In the genomic region with DNA sequence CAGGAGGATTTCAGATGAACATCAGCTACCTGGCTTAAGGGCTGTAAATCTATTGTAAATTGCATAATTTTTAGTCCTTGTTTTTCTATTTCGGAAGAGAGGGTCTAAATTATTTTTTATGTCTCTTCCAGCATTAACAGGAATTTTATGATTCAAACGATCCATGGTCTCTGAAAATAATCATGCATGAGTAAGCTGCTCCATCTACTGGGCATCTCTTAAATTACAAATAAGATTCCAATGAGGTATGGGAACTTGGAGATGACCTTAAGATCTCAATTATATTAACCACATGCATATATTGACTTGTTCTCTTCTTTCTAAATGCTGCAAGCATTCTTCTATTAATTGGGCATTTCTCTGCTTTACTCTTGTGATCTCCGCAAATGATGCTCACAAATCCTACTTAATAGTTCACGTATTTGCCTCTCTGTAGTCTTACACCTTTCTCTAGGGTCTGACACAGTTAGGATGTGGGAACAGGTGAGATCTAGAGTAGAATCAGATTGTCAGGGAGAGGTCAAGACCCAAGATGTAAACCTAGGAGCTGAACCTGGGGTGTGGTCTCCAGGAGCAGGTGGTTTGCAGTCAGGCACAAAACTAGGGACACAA, we compare ENCODE assay signal across 8 cellular contexts.
DNase-seq lines count a peak whose midpoint lies in the region; ATAC-seq and TF ChIP-seq lines count a peak whose summit lies in the region.

No MANE protein-coding gene starts in this region.

- H3K27ac ChIP-seq in KMS-11: no peak overlapping the region
- H3K27ac ChIP-seq in foreskin keratinocyte: no peak overlapping the region

- no peaks in the 10 kb centered on the region for H3K36me3 ChIP-seq in KMS-11 (ENCODE audit: insufficient read depth)

- DNase-seq in AG08396 (ENCODE audit: low spot score) (peak; percentile 25), SHP77 treated with DMSO at 0.1 percent for 48 hours (lab: John Stamatoyannopoulos, UW) (peak; percentile 33), foreskin keratinocyte (peak in 1 of 2 donors; percentile 29), retina (peak; percentile 44)
- no peak for DNase-seq in activated CD4-positive, CD25-positive, alpha-beta regulatory T cell treated with anti-CD3 and anti-CD28 coated beads, Interleukin-2, amount 50 U/mL, for 72 hours
- no peak for DNase-seq in activated CD8-positive, alpha-beta memory T cell treated with anti-CD3 and anti-CD28 coated beads, Interleukin-2, amount 50 U/mL, for 4 hours

- H2AFZ ChIP-seq in KMS-11 (ENCODE audit: low read depth): no peak overlapping the region

- H4K20me1 ChIP-seq in KMS-11 (ENCODE audit: insufficient read depth): no peaks in the 10 kb centered on the region

- peak; percentile 73 for ATAC-seq in GM18502 (IDR thresholded peaks at IDR 0.05; ENCODE audit: poor library complexity, unreplicated experiment)
- ATAC-seq in foreskin keratinocyte: peak; percentile 71

- H3K4me1 ChIP-seq in KMS-11 (ENCODE audit: low read depth, poor library complexity, severe bottlenecking) (no peaks in the 10 kb centered on the region), foreskin keratinocyte (no peaks in the 10 kb centered on the region)

- no peak overlapping the region for H3K4me2 ChIP-seq in KMS-11

- H3K27me3 ChIP-seq in KMS-11 (ENCODE audit: insufficient read depth, low read depth): no peaks in the 10 kb centered on the region
- peaks cover 5% of the 10 kb centered on the region for H3K27me3 ChIP-seq in foreskin keratinocyte

- TF ChIP-seq CTCF in KMS-11 (conservative IDR thresholded peaks at IDR 0.05; ENCODE audit: low read depth, low read length): peak; percentile 76
- peak; percentile 80 for TF ChIP-seq CTCF in foreskin keratinocyte (conservative IDR thresholded peaks at IDR 0.05)

- H3K79me2 ChIP-seq in KMS-11 (ENCODE audit: insufficient read depth, low read depth): no peaks in the 10 kb centered on the region

- no peak overlapping the region for H3K4me3 ChIP-seq in KMS-11 (IDR thresholded peaks at IDR 0.05; ENCODE audit: insufficient read depth, low read depth, low read length)

- no peak overlapping the region for H3K9ac ChIP-seq in KMS-11

Comparison
In these comparisons a context has a peak if more than half of its experiments do, and no peak if none do; other contexts are left out.
1. DNase-seq: peak in AG08396 (single experiment), SHP77 treated with DMSO at 0.1 percent for 48 hours (single experiment) and retina (single experiment); none in activated CD4-positive, CD25-positive, alpha-beta regulatory T cell treated with anti-CD3 and anti-CD28 coated beads, Interleukin-2, amount 50 U/mL, for 72 hours (single experiment) and activated CD8-positive, alpha-beta memory T cell treated with anti-CD3 and anti-CD28 coated beads, Interleukin-2, amount 50 U/mL, for 4 hours (single experiment).